ENCODE assay signal across 9 cellular contexts in genomic region chr17:7889166-7889584, GRCh38. TPM values are rescaled to one million over a fixed set of nuclear protein-coding genes. Genes with fewer than 3 reads are reported as not detected.
DNase-seq lines count a peak whose midpoint lies in the region; TF ChIP-seq lines count a peak whose summit lies in the region.
"Had no signal": no experiment of that assay in that cellular context is flagged by ENCODE, and none has a peak within 500 bp of the region (broad histone marks: within the 10 kb centered on the region; RNA-seq: fewer than 3 reads in every experiment).

No MANE protein-coding gene starts in this region.

- 15% methylated on average over 4 of the region's 4 CpGs for whole genome bisulfite sequencing in mammary epithelial cell (ENCODE audit: low coverage, missing lambda C conversion rate)

- TF ChIP-seq CTCF in Loucy (conservative IDR thresholded peaks at IDR 0.05; ENCODE audit: low read length): no peak; the same call in 1 of the 2 replicates
- TF ChIP-seq CTCF in mammary epithelial cell (conservative IDR thresholded peaks at IDR 0.05 in 1 of 2, IDR thresholded peaks at IDR 0.05 in 1 of 2; ENCODE audit: extremely low read depth in 1 of 2, insufficient read depth in 1 of 2, low read depth in 1 of 2, low read length in 2 of 2): peak; percentile 24 to 51
- no peak for TF ChIP-seq CTCF in GM10266 (IDR thresholded peaks at IDR 0.05; ENCODE audit: control insufficient read depth, insufficient read depth, low read depth, missing control alignments)

- H3K4me2 ChIP-seq in Loucy (ENCODE audit: low read depth, low read length, poor library complexity, severe bottlenecking) (peak overlapping the region; percentile 96), mammary epithelial cell (ENCODE audit: insufficient read depth, low read depth, low read length) (peak overlapping the region; percentile 100)
- H3K4me2 ChIP-seq: KMS-11 had no signal

- no peaks in the 10 kb centered on the region for H3K9me2 ChIP-seq in Loucy (replicated peaks; ENCODE audit: low read depth, low read length)

- H3F3A ChIP-seq in Loucy (ENCODE audit: low read depth): peaks cover 12% of the 10 kb centered on the region

- H3K27me3 ChIP-seq in Loucy (ENCODE audit: insufficient read depth, low read length, poor library complexity, severe bottlenecking): no peaks in the 10 kb centered on the region
- no peaks in the 10 kb centered on the region for H3K27me3 ChIP-seq in mammary epithelial cell (ENCODE audit: insufficient read depth, low read length)

- H4K20me1 ChIP-seq in Loucy (ENCODE audit: insufficient read depth, low read length, poor library complexity, severe bottlenecking): peaks cover 33% of the 10 kb centered on the region
- no peaks in the 10 kb centered on the region for H4K20me1 ChIP-seq in mammary epithelial cell (ENCODE audit: insufficient read depth, low read length)

- intact Hi-C loops in mammary epithelial cell (cut with micrococcal nuclease): loop anchor here (2.0 kb wide), 2 partner anchors 26 to 54 kb away; partner anchors contain the start of gene KDM6B

- in situ Hi-C loops in mammary epithelial cell (cut with MboI; ENCODE audit: low sequenced_read_pairs in 2 of 2): no loop called here

- peak overlapping the region; percentile 89 for H3K9ac ChIP-seq in Loucy (ENCODE audit: low read depth, low read length, poor library complexity, severe bottlenecking)
- H3K9ac ChIP-seq in mammary epithelial cell (ENCODE audit: insufficient read depth, low read length): peak overlapping the region; percentile 9
- H3K9ac ChIP-seq: KMS-11 had no signal

- peak; percentile 86 for DNase-seq in COR-L47 (lab: John Stamatoyannopoulos, UW)
- DNase-seq in SK-N-DZ (ENCODE audit: low spot score): peak; percentile 79
- DNase-seq in mammary epithelial cell: peak; percentile 78
- DNase-seq in iPS-NIHi7 (ENCODE audit: extremely low spot score): peak; percentile 52
- DNase-seq in skeletal muscle cell (ENCODE audit: low read depth): peak; percentile 78
- DNase-seq in NOMO-1 treated with DMSO at 0.1 percent for 48 hours (lab: John Stamatoyannopoulos, UW; ENCODE audit: unreplicated experiment): no peak
- no peak for DNase-seq in GM10266 (ENCODE audit: extremely low spot score)

- H3K4me1 ChIP-seq in Loucy (ENCODE audit: insufficient read depth, low read length, poor library complexity, severe bottlenecking) (peaks cover 20% of the 10 kb centered on the region), mammary epithelial cell (ENCODE audit: insufficient read depth, low read length) (peaks cover 40% of the 10 kb centered on the region)

- dilution Hi-C loops in mammary epithelial cell (cut with HindIII; ENCODE audit: low sequenced_read_pairs): no loop called here

- H3K79me2 ChIP-seq in Loucy (ENCODE audit: insufficient read depth, low read length): peaks cover 70% of the 10 kb centered on the region
- peaks cover 40% of the 10 kb centered on the region for H3K79me2 ChIP-seq in mammary epithelial cell (ENCODE audit: insufficient read depth, low read length)

- H2AFZ ChIP-seq in Loucy (ENCODE audit: low read length) (no peak overlapping the region), mammary epithelial cell (ENCODE audit: low read depth, low read length) (peak overlapping the region; percentile 90)

- H3K4me3 ChIP-seq in Loucy (ENCODE audit: low read length, poor library complexity, severe bottlenecking): peak overlapping the region; percentile 89
- H3K4me3 ChIP-seq in mammary epithelial cell (replicated peaks in 1 of 3; ENCODE audit: insufficient read depth in 1 of 3, low read depth in 2 of 3, low read length in 3 of 3): no peak overlapping the region
- H3K4me3 ChIP-seq in skeletal muscle cell (ENCODE audit: low read depth, low read length): no peak overlapping the region

- H3K27ac ChIP-seq in mammary epithelial cell (ENCODE audit: insufficient read depth, low read depth, low read length): peak overlapping the region; percentile 70
- H3K27ac ChIP-seq: KMS-11 had no signal

- CTCF ChIA-PET in mammary epithelial cell (lab: Charles Lee; ENCODE audit: low non-redundant PET): no interaction called here

- H3K36me3 ChIP-seq in Loucy (ENCODE audit: insufficient read depth, low read length): peaks cover 43% of the 10 kb centered on the region
- H3K36me3 ChIP-seq in mammary epithelial cell (ENCODE audit: insufficient read depth, low read length): peaks cover 11% of the 10 kb centered on the region

- no TSS peak for BruUV-seq in mammary epithelial cell (replicated peaks; lab: Mats Ljungman, UMichigan)

- H3K9me3 ChIP-seq in Loucy (ENCODE audit: insufficient read depth, low read depth, low read length) (no peaks in the 10 kb centered on the region), mammary epithelial cell (replicated peaks; ENCODE audit: insufficient read depth, low read length) (no peaks in the 10 kb centered on the region)

RNA-seq across cellular contexts. Expression of gene CHD3, which starts 0.6 kb away (rescaled TPM):
- 53.5 and 55.5 TPM in 2 replicates for polyA plus RNA-seq in SK-N-DZ (2014; cell fraction: cytosol; rRNA removed)
- polyA plus RNA-seq in SK-N-DZ (2014; cell fraction: nucleus; rRNA removed): 91.9 and 124 TPM in 2 replicates
- total RNA-seq in mammary epithelial cell: 10 to 100 TPM; 28.8 to 87.5 TPM
- 22.0 TPM for polyA plus RNA-seq in mammary epithelial cell
- 76.1 TPM for polyA minus RNA-seq in mammary epithelial cell

RNA-seq across cellular contexts. Expression of gene RNF227, which starts 26.9 kb away (rescaled TPM):
- polyA plus RNA-seq in SK-N-DZ (2014; cell fraction: cytosol; rRNA removed): 4.1 and 4.3 TPM in 2 replicates
- 1.7 and 3.0 TPM in 2 replicates for polyA plus RNA-seq in SK-N-DZ (2014; cell fraction: nucleus; rRNA removed)
- total RNA-seq in mammary epithelial cell: 1 to 10 TPM; 5.2 to 6.4 TPM
- 5.3 TPM for polyA plus RNA-seq in mammary epithelial cell
- 4.2 TPM for polyA minus RNA-seq in mammary epithelial cell

RNA-seq across cellular contexts. Expression of gene CYB5D1, which starts 31.4 kb away (rescaled TPM):
- 7.8 and 9.6 TPM in 2 replicates for polyA plus RNA-seq in SK-N-DZ (2014; cell fraction: cytosol; rRNA removed)
- 7.2 and 7.6 TPM in 2 replicates for polyA plus RNA-seq in SK-N-DZ (2014; cell fraction: nucleus; rRNA removed)
- 10 to 100 TPM; 14.1 to 15.2 TPM for total RNA-seq in mammary epithelial cell
- polyA plus RNA-seq in mammary epithelial cell: 8.2 TPM
- 25.7 TPM for polyA minus RNA-seq in mammary epithelial cell

RNA-seq across cellular contexts. Expression of gene NAA38, which starts 31.8 kb away (rescaled TPM):
- 80.9 and 97.9 TPM in 2 replicates for polyA plus RNA-seq in SK-N-DZ (2014; cell fraction: cytosol; rRNA removed)
- 68.3 and 123 TPM in 2 replicates for polyA plus RNA-seq in SK-N-DZ (2014; cell fraction: nucleus; rRNA removed)
- 10 to 100 TPM; 28.2 to 81.5 TPM for total RNA-seq in mammary epithelial cell
- 99.4 TPM for polyA plus RNA-seq in mammary epithelial cell
- polyA minus RNA-seq in mammary epithelial cell: 11.0 TPM

RNA-seq across cellular contexts. Expression of gene TMEM88, which starts 34.3 kb away (rescaled TPM):
- 0.62 and 2.0 TPM in 2 replicates for polyA plus RNA-seq in SK-N-DZ (2014; cell fraction: cytosol; rRNA removed)
- 3.2 and 4.5 TPM in 2 replicates for polyA plus RNA-seq in SK-N-DZ (2014; cell fraction: nucleus; rRNA removed)
- 1 to 10 TPM in 1 of 2 donors, under 1 TPM in 1; 0.17 to 2.3 TPM for total RNA-seq in mammary epithelial cell
- 0.15 TPM for polyA plus RNA-seq in mammary epithelial cell
- not detected for polyA minus RNA-seq in mammary epithelial cell

Comparison
In these comparisons a context has a peak if more than half of its experiments do, and no peak if none do; other contexts are left out.
1. DNase-seq: peak in COR-L47 (single experiment), SK-N-DZ (single experiment), mammary epithelial cell (single experiment), iPS-NIHi7 (single experiment) and skeletal muscle cell (single experiment); none in NOMO-1 treated with DMSO at 0.1 percent for 48 hours (single experiment) and GM10266 (single experiment).
2. CTCF ChIP-seq: peak in mammary epithelial cell (2 of 2); none in Loucy (single experiment) and GM10266 (single experiment).